ENCODE assay signal across 10 cellular contexts in genomic region chr7:143490719-143491306, GRCh38. TPM values are rescaled to one million over a fixed set of nuclear protein-coding genes. Genes with fewer than 3 reads are reported as not detected.
DNase-seq lines count a peak whose midpoint lies in the region; ATAC-seq, FAIRE-seq and TF ChIP-seq lines count a peak whose summit lies in the region.
"Had no signal": no experiment of that assay in that cellular context is flagged by ENCODE, and none has a peak within 500 bp of the region (broad histone marks: within the 10 kb centered on the region; RNA-seq: fewer than 3 reads in every experiment).

No MANE protein-coding gene starts in this region.

- H3K36me3 ChIP-seq in GM12878 (ENCODE audit: control insufficient read depth in 2 of 2, insufficient read depth in 2 of 2, low read length in 1 of 2) (no peaks in the 10 kb centered on the region), right lobe of liver (no peaks in the 10 kb centered on the region)

- FAIRE-seq in GM12878 (lab: Jason Lieb, UNC) = no peak

- H2AFZ ChIP-seq in GM12878 (ENCODE audit: control insufficient read depth, low read depth, low read length) = no peak overlapping the region

- TF ChIP-seq POLR2A in GM12878 (IDR thresholded peaks at IDR 0.05; ENCODE audit: low read depth, low read length) (no peak), right lobe of liver (IDR thresholded peaks at IDR 0.05) (no peak)

- TF ChIP-seq CTCF in GM12878 (IDR thresholded peaks at IDR 0.05 in 2 of 3, conservative IDR thresholded peaks at IDR 0.05 in 1 of 3; ENCODE audit: control insufficient read depth in 2 of 3, extremely low read depth in 1 of 3, insufficient read depth in 1 of 3, low read depth in 3 of 3, low read length in 3 of 3) = peak; percentile 42 to 52 (median 45); a peak in 5 of 6 replicates
- TF ChIP-seq CTCF in right lobe of liver (IDR thresholded peaks at IDR 0.05) = peak; percentile 39 to 72 (median 61)

- SMC1A ChIA-PET in GM12878 (lab: Charles Lee; ENCODE audit: uncharacterized antibody, unreplicated experiment) = interaction anchor here (1.1 to 1.9 kb wide), 3 partner anchors 9 to 637 kb away, joined by 3 to 7 read pairs (median 6); no protein-coding TSS in a partner anchor

- peak; percentile 41 for TF ChIP-seq RAD21 in GM12878 (IDR thresholded peaks at IDR 0.05; ENCODE audit: insufficient read depth, low read depth, low read length)

- DNase-seq in DMS53 treated with DMSO at 0.1 percent for 48 hours (lab: John Stamatoyannopoulos, UW; ENCODE audit: unreplicated experiment) (peak; percentile 25), HT1080 (ENCODE audit: low read depth) (peak; percentile 29), GM12878 (ENCODE audit: low read depth, low spot score) (no peak), right lobe of liver (peak in 2 of 3 donors; percentile 33 to 54), T1000 (lab: John Stamatoyannopoulos, UW) (no peak), C1 segment of cervical spinal cord (lab: John Stamatoyannopoulos, UW) (no peak)
- DNase-seq in activated effector memory CD4-positive, alpha-beta T cell treated with Interleukin-2 at 50 U/mL for 16 hours = no peak

- H3K27me3 ChIP-seq in GM12878 (replicated peaks in 1 of 2; ENCODE audit: control insufficient read depth in 2 of 2, insufficient read depth in 2 of 2, low read length in 1 of 2) (no peaks in the 10 kb centered on the region; a peak in 1 of 4 replicates), right lobe of liver (no peaks in the 10 kb centered on the region)

- POLR2A ChIA-PET in GM12878 (lab: Charles Lee) = no interaction called here

- ATAC-seq in GM12878 = peak; percentile 75
- ATAC-seq in right lobe of liver = peak; percentile 61 to 68 (median 62)
- no peak for ATAC-seq in HG03520 (IDR thresholded peaks at IDR 0.05; ENCODE audit: unreplicated experiment)

- no peak for TF ChIP-seq EP300 in GM12878 (IDR thresholded peaks at IDR 0.05; ENCODE audit: borderline replicate concordance in 1 of 2, control insufficient read depth in 1 of 2, low read depth in 2 of 2, low read length in 2 of 2)

- 85% methylated on average over 1 of the region's 1 CpG for WGBS in GM12878 (ENCODE audit: insufficient coverage, insufficient replicate concordance, low lambda C conversion rate, missing lambda C conversion rate)
- WGBS in right lobe of liver (ENCODE audit: insufficient coverage, low coverage, low lambda C conversion rate, missing lambda C conversion rate) = 100% methylated on average over 1 of the region's 1 CpG

- no peaks in the 10 kb centered on the region for H3K79me2 ChIP-seq in GM12878 (ENCODE audit: control insufficient read depth, insufficient read depth, low read length)

- no TSS peak for BruUV-seq in GM12878 (replicated peaks; lab: Mats Ljungman, UMichigan)

- H3K4me1 ChIP-seq in GM12878 (ENCODE audit: control insufficient read depth, insufficient read depth, low read length) (no peaks in the 10 kb centered on the region), right lobe of liver (peaks cover 0 to 11% (median 2%) of the 10 kb centered on the region in 4 donors)

- H3K9me3 ChIP-seq in GM12878 (replicated peaks; ENCODE audit: control insufficient read depth, insufficient read depth, low read length) (no peaks in the 10 kb centered on the region), right lobe of liver (no peaks in the 10 kb centered on the region)

- CTCF ChIA-PET in GM12878 (lab: Yijun Ruan, JAX) = interaction anchor here (0.7 to 2.9 kb wide), 4 partner anchors 246 to 637 kb away, joined by 3 to 12 read pairs (median 3); no protein-coding TSS in a partner anchor

- H4K20me1 ChIP-seq in GM12878 (ENCODE audit: control insufficient read depth, insufficient read depth) = no peaks in the 10 kb centered on the region

- no peak overlapping the region for H3K4me2 ChIP-seq in GM12878 (ENCODE audit: control insufficient read depth, insufficient read depth)

- H3K27ac ChIP-seq in GM12878 (ENCODE audit: control insufficient read depth, insufficient read depth) = no peak overlapping the region
- H3K27ac ChIP-seq in right lobe of liver = no peak overlapping the region

- intact Hi-C loops in GM12878 (cut with micrococcal nuclease; ENCODE audit: unreplicated experiment) (no loop called here), right lobe of liver (cut with DNase I) (no loop called here)

- H3K4me3 ChIP-seq in GM12878 (no peak overlapping the region), right lobe of liver (no peak overlapping the region)

- no peak overlapping the region for H3K9ac ChIP-seq in GM12878 (ENCODE audit: control insufficient read depth, insufficient read depth, low read length)

- RAD21 ChIA-PET in GM12878 (lab: Charles Lee; ENCODE audit: unreplicated experiment) = interaction anchor here (0.9 to 1.9 kb wide), 4 partner anchors 242 to 637 kb away, joined by 3 to 6 read pairs (median 4); no protein-coding TSS in a partner anchor

- in situ Hi-C loops in GM12878 (cut with MboI) = no loop called here

TF ChIP-seq in GM12878, 131 proteins besides CTCF, POLR2A, EP300 and RAD21:
- peak; percentile 41; the same call in 1 of the 2 replicates for TF ChIP-seq SMC3 (IDR thresholded peaks at IDR 0.05; ENCODE audit: borderline replicate concordance, low read length)
- TF ChIP-seq PRDM15 (CRISPR knock-in tag; IDR thresholded peaks at IDR 0.05) = no peak

RNA-seq across cellular contexts. Expression of gene TAS2R41, which starts 13.1 kb away (rescaled TPM):
- not detected in 2 replicates for total RNA-seq in HT1080 (2014; rRNA removed; shearing (Covaris generic))
- polyA plus RNA-seq in HT1080 (2015; cell fraction: cytosol; rRNA removed) = not detected in 2 replicates
- polyA plus RNA-seq in HT1080 (2015; cell fraction: nucleus; rRNA removed) = not detected in 2 replicates
- total RNA-seq in GM12878 (2013; cell fraction: nucleolus; rRNA removed) = not detected in 2 replicates
- not detected in 2 replicates for total RNA-seq in GM12878 (2014; rRNA removed)
- total RNA-seq in GM12878 (2014; rRNA removed; fragmentation: Illumina TruSeq; extraction: Trizol) = not detected in 2 replicates
- not detected in 2 replicates for total RNA-seq in GM12878 (2021)
- polyA plus RNA-seq in GM12878 (2011; ENCODE audit: low read depth) = not detected
- polyA plus RNA-seq in GM12878 (2011; rRNA removed) = not detected in 2 replicates
- polyA plus RNA-seq in GM12878 (2011; cell fraction: cytosol; rRNA removed) = not detected in 2 replicates
- not detected in 2 replicates for polyA plus RNA-seq in GM12878 (2011; cell fraction: nucleus; rRNA removed)
- polyA plus RNA-seq in GM12878 (2012) = not detected in 2 replicates
- polyA plus RNA-seq in GM12878 (2014; fragmentation: Illumina TruSeq; extraction: Trizol) = not detected in 2 replicates
- not detected for polyA plus RNA-seq in GM12878 (2014; fragmentation: Nextera tagmentation; extraction: Ambion mirVana)
- polyA plus RNA-seq in GM12878 (2014; rRNA removed) = not detected in 2 replicates
- polyA plus RNA-seq in GM12878 (2016; fragmentation: Nextera tagmentation; extraction: Ambion mirVana) = not detected
- not detected in 2 replicates for polyA minus RNA-seq in GM12878 (2011; rRNA and poly(A)+ RNA removed)
- not detected in 2 replicates for polyA minus RNA-seq in GM12878 (2011; cell fraction: cytosol; rRNA and poly(A)+ RNA removed)
- not detected in 2 replicates for polyA minus RNA-seq in GM12878 (2011; cell fraction: nucleus; rRNA and poly(A)+ RNA removed)
- total RNA-seq in right lobe of liver = not detected
- total RNA-seq: activated CD8-positive, alpha-beta memory T cell treated with anti-CD3 and anti-CD28 coated beads for 36 hours; temporal lobe had no signal

RNA-seq across cellular contexts. Expression of gene TAS2R60, which starts 47.6 kb away (rescaled TPM):
- total RNA-seq in HT1080 (2014; rRNA removed; shearing (Covaris generic)) = not detected in 2 replicates
- not detected in 2 replicates for polyA plus RNA-seq in HT1080 (2015; cell fraction: cytosol; rRNA removed)
- polyA plus RNA-seq in HT1080 (2015; cell fraction: nucleus; rRNA removed) = not detected in 2 replicates
- not detected in 2 replicates for total RNA-seq in GM12878 (2013; cell fraction: nucleolus; rRNA removed)
- total RNA-seq in GM12878 (2014; rRNA removed) = not detected in 2 replicates
- total RNA-seq in GM12878 (2014; rRNA removed; fragmentation: Illumina TruSeq; extraction: Trizol) = not detected in 2 replicates
- not detected in 2 replicates for total RNA-seq in GM12878 (2021)
- polyA plus RNA-seq in GM12878 (2011; ENCODE audit: low read depth) = not detected
- not detected in 2 replicates for polyA plus RNA-seq in GM12878 (2011; rRNA removed)
- not detected in 2 replicates for polyA plus RNA-seq in GM12878 (2011; cell fraction: cytosol; rRNA removed)
- polyA plus RNA-seq in GM12878 (2011; cell fraction: nucleus; rRNA removed) = not detected in 2 replicates
- polyA plus RNA-seq in GM12878 (2012) = not detected in 2 replicates
- not detected in 2 replicates for polyA plus RNA-seq in GM12878 (2014; fragmentation: Illumina TruSeq; extraction: Trizol)
- polyA plus RNA-seq in GM12878 (2014; fragmentation: Nextera tagmentation; extraction: Ambion mirVana) = not detected
- not detected in 2 replicates for polyA plus RNA-seq in GM12878 (2014; rRNA removed)
- polyA plus RNA-seq in GM12878 (2016; fragmentation: Nextera tagmentation; extraction: Ambion mirVana) = not detected
- not detected in 2 replicates for polyA minus RNA-seq in GM12878 (2011; rRNA and poly(A)+ RNA removed)
- not detected in 2 replicates for polyA minus RNA-seq in GM12878 (2011; cell fraction: cytosol; rRNA and poly(A)+ RNA removed)
- polyA minus RNA-seq in GM12878 (2011; cell fraction: nucleus; rRNA and poly(A)+ RNA removed) = not detected in 2 replicates
- under 1 TPM in 1 of 6 experiments, not detected in 5; 0.35 TPM for total RNA-seq in right lobe of liver
- total RNA-seq: activated CD8-positive, alpha-beta memory T cell treated with anti-CD3 and anti-CD28 coated beads for 36 hours had no signal

Comparison
In these comparisons a context has a peak if more than half of its experiments do, and no peak if none do; other contexts are left out.
1. DNase-seq: peak in DMS53 treated with DMSO at 0.1 percent for 48 hours (single experiment), HT1080 (single experiment) and right lobe of liver (2 of 3); none in GM12878 (single experiment), T1000 (single experiment), C1 segment of cervical spinal cord (0 of 14) and activated effector memory CD4-positive, alpha-beta T cell treated with Interleukin-2 at 50 U/mL for 16 hours (single experiment).